In the genomic region with DNA sequence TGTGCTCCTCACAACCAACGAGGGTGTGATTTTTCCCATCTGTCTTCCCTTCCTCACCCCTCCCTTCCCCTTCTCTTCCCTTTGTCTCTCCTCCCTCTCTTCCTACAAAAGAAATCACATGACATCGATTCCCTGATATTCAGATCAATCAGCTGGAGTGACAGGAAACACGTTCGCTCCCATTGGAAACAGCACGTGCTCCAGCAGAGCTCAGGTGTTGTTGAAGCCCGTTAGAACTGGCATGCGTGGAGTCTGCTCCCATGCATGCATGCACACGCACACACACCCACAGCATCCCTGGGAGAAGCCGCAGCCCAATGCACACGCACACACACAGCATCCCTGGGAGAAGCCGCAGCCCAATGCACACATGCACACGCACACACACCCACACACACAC, we compare ENCODE assay signal across 1 cellular context.
TF ChIP-seq lines count a peak whose summit lies in the region.

No MANE protein-coding gene starts in this region.

TF ChIP-seq in K562, 482 proteins besides CTCF, POLR2A, EP300 and RAD21:
- TF ChIP-seq, protein P1, sequence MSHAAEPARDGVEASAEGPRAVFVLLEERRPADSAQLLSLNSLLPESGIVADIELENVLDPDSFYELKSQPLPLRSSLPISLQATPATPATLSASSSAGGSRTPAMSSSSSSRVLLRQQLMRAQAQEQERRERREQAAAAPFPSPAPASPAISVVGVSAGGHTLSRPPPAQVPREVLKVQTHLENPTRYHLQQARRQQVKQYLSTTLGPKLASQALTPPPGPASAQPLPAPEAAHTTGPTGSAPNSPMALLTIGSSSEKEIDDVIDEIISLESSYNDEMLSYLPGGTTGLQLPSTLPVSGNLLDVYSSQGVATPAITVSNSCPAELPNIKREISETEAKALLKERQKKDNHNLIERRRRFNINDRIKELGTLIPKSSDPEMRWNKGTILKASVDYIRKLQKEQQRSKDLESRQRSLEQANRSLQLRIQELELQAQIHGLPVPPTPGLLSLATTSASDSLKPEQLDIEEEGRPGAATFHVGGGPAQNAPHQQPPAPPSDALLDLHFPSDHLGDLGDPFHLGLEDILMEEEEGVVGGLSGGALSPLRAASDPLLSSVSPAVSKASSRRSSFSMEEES (CRISPR knock-in tag; IDR thresholded peaks at IDR 0.05), result peak; percentile 23; the same call in 1 of the 2 replicates
- TF ChIP-seq NR2C2 (CRISPR knock-in tag; IDR thresholded peaks at IDR 0.05), result no peak
- TF ChIP-seq NR2C2 (tag; IDR thresholded peaks at IDR 0.05), result no peak
